In the genomic region with DNA sequence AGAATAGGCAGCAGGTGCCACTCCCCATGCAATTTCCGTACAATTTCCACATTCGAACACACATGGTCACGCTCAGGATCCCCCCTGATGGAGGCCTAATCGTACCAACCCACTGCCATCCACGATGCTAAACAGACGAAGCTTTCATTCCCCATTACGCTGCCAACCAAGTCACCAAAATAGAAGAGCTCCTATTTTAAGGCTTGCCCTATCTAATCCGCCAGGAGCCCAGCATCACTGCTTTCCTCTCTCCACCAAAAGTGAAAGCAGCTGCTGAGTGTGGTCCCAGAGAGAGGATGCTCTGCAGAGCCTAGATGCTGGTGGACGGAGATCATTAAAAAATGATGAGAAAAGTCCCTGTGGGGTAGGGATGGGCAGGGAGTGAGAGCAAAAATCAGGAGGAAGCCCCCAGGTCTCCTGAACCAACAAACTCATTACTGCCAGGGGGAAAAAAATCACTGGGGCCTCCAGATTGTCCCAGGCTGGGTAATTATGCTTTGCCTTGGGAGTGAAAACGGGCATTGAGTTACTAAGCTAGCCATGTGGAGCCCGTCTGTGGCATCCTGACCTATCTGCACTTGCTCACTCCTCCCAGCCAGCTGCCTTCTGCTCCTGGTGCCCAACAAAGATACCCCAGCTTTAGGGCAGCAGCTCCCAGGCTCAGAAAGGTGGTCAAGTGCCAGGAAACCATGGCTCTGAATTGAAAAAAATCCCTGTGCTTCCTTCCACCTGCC, we compare ENCODE assay signal across 13 cellular contexts. TPM values are rescaled to one million over a fixed set of nuclear protein-coding genes. Genes with fewer than 3 reads are reported as not detected.
A peak's percentile ranks its signal among the peaks of the same experiment; 100 is the strongest.
DNase-seq lines count a peak whose midpoint lies in the region; ATAC-seq and TF ChIP-seq lines count a peak whose summit lies in the region.
"Had no signal": no experiment of that assay in that cellular context is flagged by ENCODE, and none has a peak within 500 bp of the region (broad histone marks: within the 10 kb centered on the region; RNA-seq: fewer than 3 reads in every experiment).

No MANE protein-coding gene starts in this region.

- TF ChIP-seq POLR2A in sigmoid colon (IDR thresholded peaks at IDR 0.05) (no peak), right lobe of liver (IDR thresholded peaks at IDR 0.05) (no peak)

- ATAC-seq in natural killer cell: no peak
- ATAC-seq in right lobe of liver: no peak

- no peaks in the 10 kb centered on the region for H3K4me1 ChIP-seq in sigmoid colon
- no peaks in the 10 kb centered on the region for H3K4me1 ChIP-seq in right lobe of liver

- H3K27ac ChIP-seq in dorsolateral prefrontal cortex (peak overlapping the region in 51 of 59 donors; percentile 0 to 86 (median 64)), sigmoid colon (peak overlapping the region in 1 of 4 donors; percentile 38), right lobe of liver (no peak overlapping the region)
- H3K27ac ChIP-seq: PC-9 had no signal

- no peak for TF ChIP-seq EP300 in sigmoid colon (IDR thresholded peaks at IDR 0.05)

- intact Hi-C loops in dorsolateral prefrontal cortex (cut with DNase I) (no loop called here), sigmoid colon (cut with DNase I) (no loop called here), natural killer cell (cut with micrococcal nuclease) (no loop called here), right lobe of liver (cut with DNase I) (no loop called here)

- TF ChIP-seq CTCF in dorsolateral prefrontal cortex (IDR thresholded peaks at IDR 0.05 in 54 of 56, conservative IDR thresholded peaks at IDR 0.05 in 2 of 56; ENCODE audit: low read depth in 1 of 56, partially characterized antibody in 56 of 56) (no peak), sigmoid colon (IDR thresholded peaks at IDR 0.05) (no peak), natural killer cell (IDR thresholded peaks at IDR 0.05) (no peak), endothelial cell (IDR thresholded peaks at IDR 0.05; ENCODE audit: unreplicated experiment) (no peak), right lobe of liver (IDR thresholded peaks at IDR 0.05) (no peak)

- WGBS in sigmoid colon, 2 donors: 85 to 89% methylated on average over 11 of the region's 11 CpGs
- WGBS in right lobe of liver (ENCODE audit: insufficient coverage, low coverage, low lambda C conversion rate, missing lambda C conversion rate): 81% methylated on average over 8 of the region's 11 CpGs

- H3K4me3 Mint-ChIP-seq in natural killer cell (no peak overlapping the region), endothelial cell (ENCODE audit: unreplicated experiment) (no peak overlapping the region)

- no peaks in the 10 kb centered on the region for H3K36me3 Mint-ChIP-seq in natural killer cell
- no peaks in the 10 kb centered on the region for H3K36me3 Mint-ChIP-seq in endothelial cell (ENCODE audit: low read depth, unreplicated experiment)

- H3K9me3 Mint-ChIP-seq in natural killer cell (no peaks in the 10 kb centered on the region), endothelial cell (ENCODE audit: unreplicated experiment) (no peaks in the 10 kb centered on the region)

- H3K4me1 Mint-ChIP-seq in natural killer cell (no peaks in the 10 kb centered on the region), endothelial cell (ENCODE audit: unreplicated experiment) (no peaks in the 10 kb centered on the region)

- peaks cover 11 to 14% of the 10 kb centered on the region in 2 donors for H3K27me3 Mint-ChIP-seq in natural killer cell (ENCODE audit: low read depth in 2 of 2)
- peaks cover 6% of the 10 kb centered on the region for H3K27me3 Mint-ChIP-seq in endothelial cell (ENCODE audit: unreplicated experiment)

- H3K4me3 ChIP-seq in dorsolateral prefrontal cortex: peak overlapping the region in 12 of 59 donors; percentile 1 to 43 (median 18)
- no peak overlapping the region for H3K4me3 ChIP-seq in sigmoid colon
- no peak overlapping the region for H3K4me3 ChIP-seq in right lobe of liver
- H3K4me3 ChIP-seq: HAP-1, PC-9 had no signal

- H3K27me3 ChIP-seq in dorsolateral prefrontal cortex: no peaks in the 10 kb centered on the region
- no peaks in the 10 kb centered on the region for H3K27me3 ChIP-seq in sigmoid colon
- H3K27me3 ChIP-seq in right lobe of liver: no peaks in the 10 kb centered on the region

- H3K27ac Mint-ChIP-seq in natural killer cell (no peak overlapping the region), endothelial cell (ENCODE audit: unreplicated experiment) (no peak overlapping the region)

- H3K9me3 ChIP-seq in sigmoid colon (no peaks in the 10 kb centered on the region), right lobe of liver (no peaks in the 10 kb centered on the region)
- H3K9me3 ChIP-seq: HAP-1 had no signal

- H3K36me3 ChIP-seq in sigmoid colon: peaks cover 0 to 19% (median 0%) of the 10 kb centered on the region in 4 donors
- H3K36me3 ChIP-seq in right lobe of liver: no peaks in the 10 kb centered on the region
- H3K36me3 ChIP-seq: HAP-1 had no signal

- DNase-seq in NCI-H2227 treated with DMSO at 0.1 percent for 48 hours (lab: John Stamatoyannopoulos, UW): peak; percentile 5
- DNase-seq in NCI-H2227 (lab: John Stamatoyannopoulos, UW; ENCODE audit: unreplicated experiment): no peak
- peak; percentile 86 for DNase-seq in DMS 273 (lab: John Stamatoyannopoulos, UW; ENCODE audit: unreplicated experiment)
- DNase-seq in dorsolateral prefrontal cortex: peak in 2 of 10 donors; percentile 38 to 50
- peak; percentile 34 for DNase-seq in sigmoid colon
- DNase-seq in natural killer cell: no peak
- DNase-seq in endothelial cell (ENCODE audit: low spot score): no peak
- DNase-seq in right lobe of liver: no peak
- DNase-seq: C1 segment of cervical spinal cord, Karpas-422, NCI-H187, PC-9 had no signal

RNA-seq across cellular contexts. Expression of gene HSPA12A, which starts 43.1 kb away (rescaled TPM):
- 100 to 1,000 TPM in 118 of 120 experiments, 10 to 100 TPM in 2; 81.7 to 241 (median 174) TPM for total RNA-seq in dorsolateral prefrontal cortex
- 10 to 100 TPM; 12.3 to 17.4 (median 15.4) TPM for total RNA-seq in sigmoid colon
- polyA plus RNA-seq in sigmoid colon: 1 to 10 TPM; 1.4 to 3.6 (median 3.0) TPM
- under 1 TPM in 1 of 3 donors, not detected in 2; 0.43 TPM for total RNA-seq in natural killer cell
- 2.8 TPM for total RNA-seq in endothelial cell (ENCODE audit: unreplicated experiment)
- total RNA-seq in right lobe of liver: 1 to 10 TPM; 2.3 to 4.2 (median 2.9) TPM

Comparison
In these comparisons a context has a peak if more than half of its experiments do, and no peak if none do; other contexts are left out.
1. DNase-seq: peak in NCI-H2227 treated with DMSO at 0.1 percent for 48 hours (single experiment), DMS 273 (single experiment) and sigmoid colon (single experiment); none in NCI-H2227 (single experiment), natural killer cell (single experiment), endothelial cell (single experiment) and right lobe of liver (0 of 3).
2. H3K27ac ChIP-seq: peak in dorsolateral prefrontal cortex (51 of 59); none in right lobe of liver (0 of 3).
3. RNA of gene HSPA12A, which starts 43.1 kb away (total RNA-seq): 81.7 to 241 TPM in dorsolateral prefrontal cortex; 12.3 to 17.4 TPM in sigmoid colon, 2.3 to 4.2 TPM in right lobe of liver, 2.8 TPM in endothelial cell (single experiment) and 0.43 TPM in natural killer cell; every median in the first group is over 4 times any median in the second.